8 cellular contexts compared by ENCODE assay signal in the genomic region with DNA sequence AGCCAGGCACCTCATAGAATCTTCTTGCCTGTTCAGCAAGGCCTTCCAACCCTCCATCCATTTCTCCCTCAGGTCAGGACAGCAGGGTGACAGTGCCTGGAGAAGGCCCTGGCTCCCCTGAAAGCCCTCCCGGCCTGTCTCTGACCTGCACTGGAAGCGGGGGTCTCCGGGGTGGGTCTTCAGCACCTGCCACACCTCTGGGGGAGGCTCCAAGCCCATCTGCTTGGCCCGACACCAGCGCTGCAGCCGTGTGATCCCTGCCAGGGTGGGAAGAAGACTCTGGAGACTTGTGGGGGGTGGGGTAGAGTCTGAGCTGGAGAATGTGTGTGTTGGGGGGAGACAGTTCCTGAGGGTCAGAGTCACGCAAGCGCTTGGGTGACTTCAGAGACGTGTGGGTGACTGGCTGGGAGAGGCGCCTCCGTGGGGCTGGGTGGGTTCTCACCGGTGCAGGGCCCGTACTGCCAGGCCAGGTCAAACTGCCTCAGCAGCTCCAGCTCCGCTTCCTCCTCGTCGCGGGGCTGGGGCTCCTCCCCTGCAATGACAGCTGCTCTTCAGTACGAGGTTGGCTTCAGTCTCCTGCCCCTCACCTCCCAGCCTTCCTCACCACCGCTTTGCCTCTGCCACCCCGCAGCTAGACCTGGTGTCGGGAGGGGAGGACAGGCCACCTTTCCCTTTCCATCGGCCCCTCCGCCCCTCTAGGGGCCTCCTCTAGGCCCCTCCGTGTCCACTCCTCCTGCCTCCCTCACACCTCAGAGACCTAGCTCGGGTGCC. TPM values are rescaled to one million over a fixed set of nuclear protein-coding genes. Genes with fewer than 3 reads are reported as not detected.
DNase-seq lines count a peak whose midpoint lies in the region; ATAC-seq and TF ChIP-seq lines count a peak whose summit lies in the region.

No MANE protein-coding gene starts in this region.

- no peaks in the 10 kb centered on the region for H3K9me3 Mint-ChIP-seq in dendritic cell treated with granulocyte-macrophage colony-stimulating factor and Interleukin-4, amounts not matched to agents 40 ng/mL and 50 ng/mL, for 4 days

- peak overlapping the region; percentile 92 for H3K4me3 ChIP-seq in AG04449 (ENCODE audit: low read depth, low read length)
- peak overlapping the region; percentile 60 for H3K4me3 ChIP-seq in mesodermal cell (ENCODE audit: extremely low read depth, insufficient read depth, low read length, poor library complexity, severe bottlenecking)
- H3K4me3 ChIP-seq in uterus, result peak overlapping the region; percentile 67 to 77

- H3K27ac Mint-ChIP-seq in dendritic cell treated with granulocyte-macrophage colony-stimulating factor and Interleukin-4, amounts not matched to agents 40 ng/mL and 50 ng/mL, for 4 days, result peak overlapping the region; percentile 99

- H3K4me3 Mint-ChIP-seq in dendritic cell treated with granulocyte-macrophage colony-stimulating factor and Interleukin-4, amounts not matched to agents 40 ng/mL and 50 ng/mL, for 4 days, result peak overlapping the region; percentile 97

- peaks cover 69% of the 10 kb centered on the region for H3K4me1 Mint-ChIP-seq in dendritic cell treated with granulocyte-macrophage colony-stimulating factor and Interleukin-4, amounts not matched to agents 40 ng/mL and 50 ng/mL, for 4 days (ENCODE audit: low read depth)

- no peak for TF ChIP-seq POLR2A in GM18505 (IDR thresholded peaks at IDR 0.05; ENCODE audit: borderline replicate concordance, extremely low read depth, insufficient read depth, insufficient read length)
- TF ChIP-seq POLR2A in uterus (IDR thresholded peaks at IDR 0.05), result no peak

- H3K4me1 ChIP-seq in mesodermal cell (ENCODE audit: control insufficient read depth, insufficient read depth, low read length, poor library complexity, severe bottlenecking) (peaks cover 46% of the 10 kb centered on the region), uterus (peaks cover 31 to 37% of the 10 kb centered on the region in 2 donors)

- H3K36me3 Mint-ChIP-seq in dendritic cell treated with granulocyte-macrophage colony-stimulating factor and Interleukin-4, amounts not matched to agents 40 ng/mL and 50 ng/mL, for 4 days (ENCODE audit: low read depth), result peaks cover 22% of the 10 kb centered on the region

- H3K27me3 ChIP-seq in uterus, result no peaks in the 10 kb centered on the region

- TF ChIP-seq CTCF in AG04449 (IDR thresholded peaks at IDR 0.05; ENCODE audit: insufficient read depth, low read length, missing control alignments), result no peak
- no peak for TF ChIP-seq CTCF in uterus (IDR thresholded peaks at IDR 0.05)

- POLR2A ChIA-PET in AG04449 (lab: Yijun Ruan, JAX), result interaction anchor here (0.9 to 5.4 kb wide), 9 partner anchors 9 to 49 kb away, joined by 3 to 76 read pairs (median 6); a partner anchor contains a TSS

- ATAC-seq in GM18505 (IDR thresholded peaks at IDR 0.05; ENCODE audit: unreplicated experiment) (peak; percentile 7), HG03135 (IDR thresholded peaks at IDR 0.05; ENCODE audit: unreplicated experiment) (peak; percentile 19), GM21825 (IDR thresholded peaks at IDR 0.05; ENCODE audit: unreplicated experiment) (no peak)

- CTCF ChIA-PET in AG04449 (lab: Yijun Ruan, JAX), result interaction anchor here (1.2 to 41.2 kb wide), 6 partner anchors 14 to 117 kb away, joined by 4 to 2108 read pairs (median 74); a partner anchor contains a TSS

- DNase-seq in AG04449 (ENCODE audit: low read depth, low spot score), result no peak
- peak; percentile 77 for DNase-seq in RPMI8226
- peak; percentile 46 to 47 for DNase-seq in uterus

- intact Hi-C loops in dendritic cell treated with granulocyte-macrophage colony-stimulating factor and Interleukin-4, amounts not matched to agents 40 ng/mL and 50 ng/mL, for 4 days (cut with micrococcal nuclease), result loop anchor here (2.0 to 10.0 kb wide), 2 partner anchors 156 to 232 kb away; a partner anchor contains a TSS
- intact Hi-C loops in uterus (cut with DNase I; ENCODE audit: low total_unique reads), result no loop called here

- H3K27ac ChIP-seq in mesodermal cell (ENCODE audit: low read depth, low read length, severe bottlenecking), result peak overlapping the region; percentile 94
- H3K27ac ChIP-seq in uterus, result peak overlapping the region; percentile 97 to 99

- no peaks in the 10 kb centered on the region for H3K36me3 ChIP-seq in mesodermal cell (ENCODE audit: control insufficient read depth, insufficient read depth, low read length)
- no peaks in the 10 kb centered on the region for H3K36me3 ChIP-seq in uterus

- H3K9me3 ChIP-seq in mesodermal cell (ENCODE audit: control insufficient read depth, low read length) (no peaks in the 10 kb centered on the region), uterus (no peaks in the 10 kb centered on the region)

- no peaks in the 10 kb centered on the region for H3K27me3 Mint-ChIP-seq in dendritic cell treated with granulocyte-macrophage colony-stimulating factor and Interleukin-4, amounts not matched to agents 40 ng/mL and 50 ng/mL, for 4 days

- 35 to 40% methylated on average over 14 to 21 of the region's 25 CpGs for WGBS in mesodermal cell (ENCODE audit: insufficient coverage in 2 of 2), 2 experiments

RNA-seq across cellular contexts. Expression of a gene that starts 0.6 kb away (rescaled TPM):
- 67.2 TPM for polyA plus RNA-seq in mesodermal cell (2013, experiment 1 of 2)
- 56.7 TPM for polyA plus RNA-seq in mesodermal cell (2013, experiment 2 of 2)
- 10 to 100 TPM in 3 of 4 donors, 1 to 10 TPM in 1; 8.7 to 65.6 (median 31.3) TPM for total RNA-seq in uterus

RNA-seq across cellular contexts. Expression of a gene that starts 20.7 kb away (rescaled TPM):
- 5.1 TPM for polyA plus RNA-seq in mesodermal cell (2013, experiment 1 of 2)
- polyA plus RNA-seq in mesodermal cell (2013, experiment 2 of 2), result 4.8 TPM
- total RNA-seq in uterus, result 10 to 100 TPM in 1 of 4 donors, 1 to 10 TPM in 2, under 1 TPM in 1; 0.77 to 19.3 (median 7.4) TPM

RNA-seq across cellular contexts. Expression of a gene that starts 39.1 kb away (rescaled TPM):
- polyA plus RNA-seq in mesodermal cell (2013, experiment 1 of 2), result 18.3 TPM
- polyA plus RNA-seq in mesodermal cell (2013, experiment 2 of 2), result 17.7 TPM
- 10 to 100 TPM in 2 of 4 donors, 1 to 10 TPM in 2; 2.6 to 37.3 (median 11.6) TPM for total RNA-seq in uterus

RNA-seq across cellular contexts. Expression of a gene that starts 48.9 kb away (rescaled TPM):
- polyA plus RNA-seq in mesodermal cell (2013, experiment 1 of 2), result 238 TPM
- polyA plus RNA-seq in mesodermal cell (2013, experiment 2 of 2), result 192 TPM
- total RNA-seq in uterus, result 100 to 1,000 TPM in 1 of 4 donors, 10 to 100 TPM in 3; 15.9 to 180 (median 77.1) TPM

RNA-seq across cellular contexts. Expression of a gene that starts 49.4 kb away (rescaled TPM):
- 23.4 TPM for polyA plus RNA-seq in mesodermal cell (2013, experiment 1 of 2)
- 15.9 TPM for polyA plus RNA-seq in mesodermal cell (2013, experiment 2 of 2)
- total RNA-seq in uterus, result 10 to 100 TPM in 3 of 4 donors, 1 to 10 TPM in 1; 7.7 to 48.8 (median 19.1) TPM
